Comparison of ENCODE assay signal across 8 cellular contexts in genomic region chr19:38850976-38851621, GRCh38. TPM values are rescaled to one million over a fixed set of nuclear protein-coding genes. Genes with fewer than 3 reads are reported as not detected.
DNase-seq lines count a peak whose midpoint lies in the region; ATAC-seq and TF ChIP-seq lines count a peak whose summit lies in the region.

No MANE protein-coding gene starts in this region.

- peak overlapping the region; percentile 94 for H3K4me2 ChIP-seq in mesendoderm (ENCODE audit: low read length)

- peaks cover 11% of the 10 kb centered on the region for H3K36me3 ChIP-seq in mesendoderm (ENCODE audit: control insufficient read depth, insufficient read depth, low read length)
- H3K36me3 ChIP-seq in testis (ENCODE audit: low read depth, missing control alignments), result no peaks in the 10 kb centered on the region

- TF ChIP-seq POLR2A in testis (IDR thresholded peaks at IDR 0.05), result no peak

- H3K4me1 ChIP-seq in mesendoderm (ENCODE audit: control insufficient read depth, low read depth, low read length) (peaks cover 4% of the 10 kb centered on the region), testis (peaks cover 32% of the 10 kb centered on the region)

- intact Hi-C loops in testis (cut with DNase I; ENCODE audit: low total_unique reads), result no loop called here

- H3K4me3 Mint-ChIP-seq in T-cell, result peak overlapping the region; percentile 90 to 97 (median 94)

- ATAC-seq in T-cell (replicated peaks in 1 of 4) (no peak), esophagus mucosa (no peak)

- H2BK5ac ChIP-seq in mesendoderm (ENCODE audit: low read length), result no peak overlapping the region

- TF ChIP-seq CTCF in GM12865 (IDR thresholded peaks at IDR 0.05; ENCODE audit: insufficient read depth, low read depth, low read length, missing control alignments) (no peak), coronary artery (IDR thresholded peaks at IDR 0.05) (no peak), testis (IDR thresholded peaks at IDR 0.05) (no peak)

- DNase-seq in GM12865 (ENCODE audit: low read depth) (peak; percentile 36), T-cell (peak in 21 of 34 experiments; percentile 19 to 54 (median 35)), coronary artery (ENCODE audit: low spot score) (peak; percentile 83), mesendoderm (peak; percentile 29), testis (peak; percentile 34), NCI-H1694 treated with DMSO at 0.1 percent for 48 hours (lab: John Stamatoyannopoulos, UW) (no peak), T1000 (lab: John Stamatoyannopoulos, UW) (no peak)

- WGBS in mesendoderm (ENCODE audit: extremely low coverage, insufficient coverage, low lambda C conversion rate), result no CpG with 5 or more reads among the region's 40 CpGs
- 1% methylated on average over 35 to 40 of the region's 40 CpGs for WGBS in testis, 2 donors

- no peaks in the 10 kb centered on the region for H3K27me3 ChIP-seq in mesendoderm (ENCODE audit: insufficient read depth, low read length, poor library complexity)
- no peaks in the 10 kb centered on the region for H3K27me3 ChIP-seq in testis

- H4K8ac ChIP-seq in mesendoderm (ENCODE audit: low read depth, low read length), result no peak overlapping the region

- peaks cover 29% of the 10 kb centered on the region for H3K79me2 ChIP-seq in mesendoderm (ENCODE audit: control insufficient read depth, insufficient read depth, low read length)

- H3K36me3 Mint-ChIP-seq in T-cell, result peaks cover 18% of the 10 kb centered on the region

- peak overlapping the region; percentile 79 for H3K56ac ChIP-seq in mesendoderm (ENCODE audit: low read length)

- peaks cover 47 to 51% (median 48%) of the 10 kb centered on the region in 3 donors for H3K4me1 Mint-ChIP-seq in T-cell

- H3K27ac ChIP-seq in coronary artery, result peak overlapping the region; percentile 96 to 99
- peak overlapping the region; percentile 53 for H3K27ac ChIP-seq in mesendoderm (ENCODE audit: low read depth, low read length)
- peak overlapping the region; percentile 92 to 100 for H3K27ac ChIP-seq in testis

- no peaks in the 10 kb centered on the region for H3K27me3 Mint-ChIP-seq in T-cell

- no peak overlapping the region for H2BK120ac ChIP-seq in mesendoderm (ENCODE audit: low read depth, low read length)

- H3K9me3 ChIP-seq in testis, result no peaks in the 10 kb centered on the region

- peak overlapping the region; percentile 19 for H2AK5ac ChIP-seq in mesendoderm (ENCODE audit: low read length)

- H3K4me3 ChIP-seq in GM12865 (ENCODE audit: low read depth, low read length), result peak overlapping the region; percentile 88
- peak overlapping the region; percentile 83 for H3K4me3 ChIP-seq in coronary artery
- H3K4me3 ChIP-seq in mesendoderm (ENCODE audit: low read length), result peak overlapping the region; percentile 60
- H3K4me3 ChIP-seq in testis, result peak overlapping the region; percentile 88

- peak overlapping the region; percentile 78 for H3K9ac ChIP-seq in mesendoderm (ENCODE audit: low read length)

- H3K79me1 ChIP-seq in mesendoderm (ENCODE audit: low read length), result peaks cover 9% of the 10 kb centered on the region

- peak overlapping the region; percentile 97 to 98 for H3K27ac Mint-ChIP-seq in T-cell

- H2BK15ac ChIP-seq in mesendoderm (replicated peaks; ENCODE audit: low read depth), result no peak overlapping the region

- peak overlapping the region; percentile 3 for H3K18ac ChIP-seq in mesendoderm (ENCODE audit: low read length)

- no peak overlapping the region for H4K5ac ChIP-seq in mesendoderm (ENCODE audit: low read length)

- POLR2A ChIA-PET in T-cell (lab: Charles Lee), result interaction anchor here in 1 of 2 donors (0.5 to 1.0 kb wide), 4 partner anchors 10 to 198 kb away, joined by 3 to 8 read pairs (median 4); no protein-coding TSS in a partner anchor

- H3K9me3 Mint-ChIP-seq in T-cell, result no peaks in the 10 kb centered on the region

- CTCF ChIA-PET in T-cell (lab: Charles Lee), result interaction anchor here in 1 of 2 donors (1.4 kb wide), 1 partner anchor 19 kb away, joined by 3 read pairs; the partner anchor contains the start of gene ECH1

- H3K23ac ChIP-seq in mesendoderm (ENCODE audit: low read length), result no peak overlapping the region

- H3K4ac ChIP-seq in mesendoderm (ENCODE audit: low read depth, low read length), result peak overlapping the region; percentile 61

RNA-seq across cellular contexts. Expression of gene HNRNPL, which starts 1.3 kb away (rescaled TPM):
- total RNA-seq in T-cell, result 100 to 1,000 TPM; 320 to 498 (median 330) TPM
- polyA plus RNA-seq in mesendoderm (2013, experiment 1 of 2), result 460 TPM
- 455 TPM for polyA plus RNA-seq in mesendoderm (2013, experiment 2 of 2)
- total RNA-seq in testis, result 100 to 1,000 TPM; 216 to 249 TPM
- polyA plus RNA-seq in testis (ENCODE audit: insufficient read depth, low read depth, low replicate concordance), result 307 TPM
- total RNA-seq in esophagus mucosa, result 236 TPM

RNA-seq across cellular contexts. Expression of gene ECH1, which starts 19.5 kb away (rescaled TPM):
- total RNA-seq in T-cell, result 100 to 1,000 TPM in 4 of 5 donors, 10 to 100 TPM in 1; 76.7 to 159 (median 134) TPM
- polyA plus RNA-seq in mesendoderm (2013, experiment 1 of 2), result 147 TPM
- polyA plus RNA-seq in mesendoderm (2013, experiment 2 of 2), result 149 TPM
- total RNA-seq in testis, result 100 to 1,000 TPM; 176 to 193 TPM
- 217 TPM for polyA plus RNA-seq in testis (ENCODE audit: insufficient read depth, low read depth, low replicate concordance)
- total RNA-seq in esophagus mucosa, result 182 TPM

RNA-seq across cellular contexts. Expression of gene RINL, which starts 27.0 kb away (rescaled TPM):
- total RNA-seq in T-cell (10 to 100 TPM; 44.2 to 81.3 (median 71.0) TPM), testis (1 to 10 TPM; 3.0 to 5.2 TPM), esophagus mucosa (7.6 TPM)
- polyA plus RNA-seq in mesendoderm (2013, experiment 1 of 2), result 6.3 TPM
- 5.7 TPM for polyA plus RNA-seq in mesendoderm (2013, experiment 2 of 2)
- 2.6 TPM for polyA plus RNA-seq in testis (ENCODE audit: insufficient read depth, low read depth, low replicate concordance)

RNA-seq across cellular contexts. Expression of gene LGALS4, which starts 38.4 kb away (rescaled TPM):
- total RNA-seq in T-cell, result 1 to 10 TPM; 3.8 to 8.8 (median 6.6) TPM
- polyA plus RNA-seq in mesendoderm (2013, experiment 1 of 2), result 0.13 TPM
- 0.10 TPM for polyA plus RNA-seq in mesendoderm (2013, experiment 2 of 2)
- 1 to 10 TPM; 1.6 to 1.9 TPM for total RNA-seq in testis
- 1.6 TPM for polyA plus RNA-seq in testis (ENCODE audit: insufficient read depth, low read depth, low replicate concordance)
- total RNA-seq in esophagus mucosa, result 0.40 TPM

RNA-seq across cellular contexts. Expression of gene SIRT2, which starts 48.3 kb away (rescaled TPM):
- 10 to 100 TPM; 50.7 to 67.6 (median 55.6) TPM for total RNA-seq in T-cell
- polyA plus RNA-seq in mesendoderm (2013, experiment 1 of 2), result 5.4 TPM
- polyA plus RNA-seq in mesendoderm (2013, experiment 2 of 2), result 5.4 TPM
- total RNA-seq in testis, result 100 to 1,000 TPM in 1 of 2 donors, 10 to 100 TPM in 1; 95.3 to 107 TPM
- 89.1 TPM for polyA plus RNA-seq in testis (ENCODE audit: insufficient read depth, low read depth, low replicate concordance)
- total RNA-seq in esophagus mucosa, result 40.3 TPM

Comparison
In these comparisons a context has a peak if more than half of its experiments do, and no peak if none do; other contexts are left out.
1. DNase-seq: peak in GM12865 (single experiment), T-cell (21 of 34), coronary artery (single experiment), mesendoderm (single experiment) and testis (single experiment); none in NCI-H1694 treated with DMSO at 0.1 percent for 48 hours (single experiment) and T1000 (single experiment).
2. Peak in every context shown above with its lines, with median percentiles within 50 percentile points of each other: H3K4me3 ChIP-seq and H3K27ac ChIP-seq.